1 cellular context compared by ENCODE assay signal in the genomic region with DNA sequence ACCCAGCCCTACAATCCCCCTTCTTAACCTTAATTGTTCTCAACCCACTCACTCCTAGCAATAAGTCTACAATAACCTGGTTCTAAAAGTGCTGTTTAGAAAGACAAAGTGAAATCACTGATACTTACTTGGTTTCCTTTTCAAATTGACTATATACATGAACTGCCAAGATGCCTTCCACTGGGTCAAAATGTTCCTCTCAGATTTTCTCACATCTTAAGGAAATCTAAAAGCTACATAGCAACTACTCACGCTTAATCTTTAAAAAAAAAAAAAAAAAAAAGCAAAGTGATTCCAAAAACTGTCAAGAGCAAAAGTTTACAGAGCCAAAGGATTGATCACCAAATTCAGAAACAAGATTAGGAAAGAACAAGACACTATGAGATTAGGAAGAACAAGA.
TF ChIP-seq lines count a peak whose summit lies in the region.

No MANE protein-coding gene starts in this region.

TF ChIP-seq in GM23338, 12 proteins besides CTCF, POLR2A, EP300 and RAD21 (continued from another document):
- TF ChIP-seq, protein P1, sequence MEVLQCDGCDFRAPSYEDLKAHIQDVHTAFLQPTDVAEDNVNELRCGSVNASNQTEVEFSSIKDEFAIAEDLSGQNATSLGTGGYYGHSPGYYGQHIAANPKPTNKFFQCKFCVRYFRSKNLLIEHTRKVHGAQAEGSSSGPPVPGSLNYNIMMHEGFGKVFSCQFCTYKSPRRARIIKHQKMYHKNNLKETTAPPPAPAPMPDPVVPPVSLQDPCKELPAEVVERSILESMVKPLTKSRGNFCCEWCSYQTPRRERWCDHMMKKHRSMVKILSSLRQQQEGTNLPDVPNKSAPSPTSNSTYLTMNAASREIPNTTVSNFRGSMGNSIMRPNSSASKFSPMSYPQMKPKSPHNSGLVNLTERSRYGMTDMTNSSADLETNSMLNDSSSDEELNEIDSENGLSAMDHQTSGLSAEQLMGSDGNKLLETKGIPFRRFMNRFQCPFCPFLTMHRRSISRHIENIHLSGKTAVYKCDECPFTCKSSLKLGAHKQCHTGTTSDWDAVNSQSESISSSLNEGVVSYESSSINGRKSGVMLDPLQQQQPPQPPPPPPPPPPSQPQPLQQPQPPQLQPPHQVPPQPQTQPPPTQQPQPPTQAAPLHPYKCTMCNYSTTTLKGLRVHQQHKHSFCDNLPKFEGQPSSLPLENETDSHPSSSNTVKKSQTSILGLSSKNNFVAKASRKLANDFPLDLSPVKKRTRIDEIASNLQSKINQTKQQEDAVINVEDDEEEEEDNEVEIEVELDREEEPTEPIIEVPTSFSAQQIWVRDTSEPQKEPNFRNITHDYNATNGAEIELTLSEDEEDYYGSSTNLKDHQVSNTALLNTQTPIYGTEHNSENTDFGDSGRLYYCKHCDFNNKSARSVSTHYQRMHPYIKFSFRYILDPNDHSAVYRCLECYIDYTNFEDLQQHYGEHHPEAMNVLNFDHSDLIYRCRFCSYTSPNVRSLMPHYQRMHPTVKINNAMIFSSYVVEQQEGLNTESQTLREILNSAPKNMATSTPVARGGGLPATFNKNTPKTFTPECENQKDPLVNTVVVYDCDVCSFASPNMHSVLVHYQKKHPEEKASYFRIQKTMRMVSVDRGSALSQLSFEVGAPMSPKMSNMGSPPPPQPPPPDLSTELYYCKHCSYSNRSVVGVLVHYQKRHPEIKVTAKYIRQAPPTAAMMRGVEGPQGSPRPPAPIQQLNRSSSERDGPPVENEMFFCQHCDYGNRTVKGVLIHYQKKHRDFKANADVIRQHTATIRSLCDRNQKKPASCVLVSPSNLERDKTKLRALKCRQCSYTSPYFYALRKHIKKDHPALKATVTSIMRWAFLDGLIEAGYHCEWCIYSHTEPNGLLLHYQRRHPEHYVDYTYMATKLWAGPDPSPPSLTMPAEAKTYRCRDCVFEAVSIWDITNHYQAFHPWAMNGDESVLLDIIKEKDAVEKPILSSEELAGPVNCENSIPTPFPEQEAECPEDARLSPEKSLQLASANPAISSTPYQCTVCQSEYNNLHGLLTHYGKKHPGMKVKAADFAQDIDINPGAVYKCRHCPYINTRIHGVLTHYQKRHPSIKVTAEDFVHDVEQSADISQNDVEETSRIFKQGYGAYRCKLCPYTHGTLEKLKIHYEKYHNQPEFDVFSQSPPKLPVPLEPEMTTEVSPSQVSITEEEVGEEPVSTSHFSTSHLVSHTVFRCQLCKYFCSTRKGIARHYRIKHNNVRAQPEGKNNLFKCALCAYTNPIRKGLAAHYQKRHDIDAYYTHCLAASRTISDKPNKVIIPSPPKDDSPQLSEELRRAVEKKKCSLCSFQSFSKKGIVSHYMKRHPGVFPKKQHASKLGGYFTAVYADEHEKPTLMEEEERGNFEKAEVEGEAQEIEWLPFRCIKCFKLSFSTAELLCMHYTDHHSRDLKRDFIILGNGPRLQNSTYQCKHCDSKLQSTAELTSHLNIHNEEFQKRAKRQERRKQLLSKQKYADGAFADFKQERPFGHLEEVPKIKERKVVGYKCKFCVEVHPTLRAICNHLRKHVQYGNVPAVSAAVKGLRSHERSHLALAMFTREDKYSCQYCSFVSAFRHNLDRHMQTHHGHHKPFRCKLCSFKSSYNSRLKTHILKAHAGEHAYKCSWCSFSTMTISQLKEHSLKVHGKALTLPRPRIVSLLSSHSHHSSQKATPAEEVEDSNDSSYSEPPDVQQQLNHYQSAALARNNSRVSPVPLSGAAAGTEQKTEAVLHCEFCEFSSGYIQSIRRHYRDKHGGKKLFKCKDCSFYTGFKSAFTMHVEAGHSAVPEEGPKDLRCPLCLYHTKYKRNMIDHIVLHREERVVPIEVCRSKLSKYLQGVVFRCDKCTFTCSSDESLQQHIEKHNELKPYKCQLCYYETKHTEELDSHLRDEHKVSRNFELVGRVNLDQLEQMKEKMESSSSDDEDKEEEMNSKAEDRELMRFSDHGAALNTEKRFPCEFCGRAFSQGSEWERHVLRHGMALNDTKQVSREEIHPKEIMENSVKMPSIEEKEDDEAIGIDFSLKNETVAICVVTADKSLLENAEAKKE (CRISPR knock-in tag; IDR thresholded peaks at IDR 0.05), result no peak
- TF ChIP-seq JUNB (IDR thresholded peaks at IDR 0.05; ENCODE audit: unreplicated experiment), result no peak
- TF ChIP-seq EZH2phosphoT487 (IDR thresholded peaks at IDR 0.05; ENCODE audit: unreplicated experiment), result no peak
- TF ChIP-seq STAT1 (IDR thresholded peaks at IDR 0.05; ENCODE audit: unreplicated experiment), result no peak
- TF ChIP-seq, protein P2, sequence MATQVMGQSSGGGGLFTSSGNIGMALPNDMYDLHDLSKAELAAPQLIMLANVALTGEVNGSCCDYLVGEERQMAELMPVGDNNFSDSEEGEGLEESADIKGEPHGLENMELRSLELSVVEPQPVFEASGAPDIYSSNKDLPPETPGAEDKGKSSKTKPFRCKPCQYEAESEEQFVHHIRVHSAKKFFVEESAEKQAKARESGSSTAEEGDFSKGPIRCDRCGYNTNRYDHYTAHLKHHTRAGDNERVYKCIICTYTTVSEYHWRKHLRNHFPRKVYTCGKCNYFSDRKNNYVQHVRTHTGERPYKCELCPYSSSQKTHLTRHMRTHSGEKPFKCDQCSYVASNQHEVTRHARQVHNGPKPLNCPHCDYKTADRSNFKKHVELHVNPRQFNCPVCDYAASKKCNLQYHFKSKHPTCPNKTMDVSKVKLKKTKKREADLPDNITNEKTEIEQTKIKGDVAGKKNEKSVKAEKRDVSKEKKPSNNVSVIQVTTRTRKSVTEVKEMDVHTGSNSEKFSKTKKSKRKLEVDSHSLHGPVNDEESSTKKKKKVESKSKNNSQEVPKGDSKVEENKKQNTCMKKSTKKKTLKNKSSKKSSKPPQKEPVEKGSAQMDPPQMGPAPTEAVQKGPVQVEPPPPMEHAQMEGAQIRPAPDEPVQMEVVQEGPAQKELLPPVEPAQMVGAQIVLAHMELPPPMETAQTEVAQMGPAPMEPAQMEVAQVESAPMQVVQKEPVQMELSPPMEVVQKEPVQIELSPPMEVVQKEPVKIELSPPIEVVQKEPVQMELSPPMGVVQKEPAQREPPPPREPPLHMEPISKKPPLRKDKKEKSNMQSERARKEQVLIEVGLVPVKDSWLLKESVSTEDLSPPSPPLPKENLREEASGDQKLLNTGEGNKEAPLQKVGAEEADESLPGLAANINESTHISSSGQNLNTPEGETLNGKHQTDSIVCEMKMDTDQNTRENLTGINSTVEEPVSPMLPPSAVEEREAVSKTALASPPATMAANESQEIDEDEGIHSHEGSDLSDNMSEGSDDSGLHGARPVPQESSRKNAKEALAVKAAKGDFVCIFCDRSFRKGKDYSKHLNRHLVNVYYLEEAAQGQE (IDR thresholded peaks at IDR 0.05; ENCODE audit: unreplicated experiment), result no peak
